26 cellular contexts compared by ENCODE assay signal in genomic region chr10:15460661-15461060, GRCh38.
"Had no signal": no experiment of that assay in that cellular context is flagged by ENCODE, and none has a peak within 500 bp of the region (broad histone marks: within the 10 kb centered on the region; RNA-seq: fewer than 3 reads in every experiment).

No MANE protein-coding gene starts in this region.

- H3K4me3 ChIP-seq: adrenal gland, MG63, SJCRH30 had no signal

- H3K9me3 Mint-ChIP-seq: activated CD4-positive, alpha-beta T cell treated with anti-CD3 and anti-CD28 coated beads, Interleukin-2, amount 10 ng/mL, durations not matched to agents 24 days and 14 days; activated naive CD8-positive, alpha-beta T cell treated with anti-CD3 and anti-CD28 coated beads for 36 hours had no signal

- H3K4me3 Mint-ChIP-seq: activated B cell treated with CpG ODN at 0.5 μM for 24 hours; activated CD4-positive, alpha-beta T cell treated with anti-CD3 and anti-CD28 coated beads, Interleukin-2, amount 10 ng/mL, durations not matched to agents 24 days and 14 days; activated naive CD4-positive, alpha-beta T cell treated with anti-CD3 and anti-CD28 coated beads for 36 hours; activated naive CD8-positive, alpha-beta T cell treated with anti-CD3 and anti-CD28 coated beads for 36 hours; activated T-cell treated with anti-CD3 and anti-CD28 coated beads, Interleukin-2, amount 50 U/mL, for 4 hours; T-helper 17 cell had no signal

- H3K36me3 Mint-ChIP-seq: activated naive CD8-positive, alpha-beta T cell treated with anti-CD3 and anti-CD28 coated beads for 36 hours had no signal

- H3K4me1 ChIP-seq: adrenal gland, SJCRH30 had no signal

- H3K36me3 ChIP-seq: adrenal gland, MG63, SJCRH30 had no signal

- DNase-seq: activated B cell treated with CpG ODN at 0.5 μM for 24 hours; activated CD4-positive, alpha-beta T cell treated with anti-CD3 and anti-CD28 coated beads for 1 hour; activated CD4-positive, alpha-beta T cell treated with anti-CD3 and anti-CD28 coated beads, Interleukin-2, amount 10 ng/mL, durations not matched to agents 24 days and 14 days; activated CD4-positive, alpha-beta T cell treated with anti-CD3 and anti-CD28 coated beads, Interleukin-2, amount 50 U/mL, for 48 hours; activated CD8-positive, alpha-beta memory T cell treated with anti-CD3 and anti-CD28 coated beads for 24 hours; activated effector memory CD4-positive, alpha-beta T cell treated with anti-CD3 and anti-CD28 coated beads, Interleukin-2, amount 50 U/mL, for 16 hours; activated naive CD8-positive, alpha-beta T cell treated with anti-CD3 and anti-CD28 coated beads for 36 hours; activated T-cell treated with anti-CD3 and anti-CD28 coated beads, Interleukin-2, amount 50 U/mL, for 4 hours; cerebellar nuclear complex; NCI-H1092 treated with DMSO at 0.1 percent for 48 hours; NCI-H1417 treated with DMSO at 0.1 percent for 48 hours; NCI-H1694; NCI-H2029; NCI-H345; NCI-H510A treated with DMSO at 0.1 percent for 48 hours; NCI-H69; NK-92 treated with Interleukin-12 subunit alpha and Interleukin-12 subunit beta, amount 100 ng/mL, for 24 hours; Right ventricle myocardium superior; SJCRH30; T-helper 17 cell; T-helper 9 cell had no signal

- H3K9me3 ChIP-seq: adrenal gland, SJCRH30 had no signal

- ATAC-seq: activated T-cell treated with anti-CD3 and anti-CD28 coated beads, Interleukin-2, amount 50 U/mL, for 4 hours; Panc1; T-helper 17 cell had no signal

- H3K27me3 ChIP-seq: MG63, SJCRH30 had no signal

- H3K4me1 Mint-ChIP-seq: activated B cell treated with CpG ODN at 0.5 μM for 24 hours; activated CD4-positive, alpha-beta T cell treated with anti-CD3 and anti-CD28 coated beads, Interleukin-2, amount 10 ng/mL, durations not matched to agents 24 days and 14 days had no signal

- H3K27ac ChIP-seq: RWPE1, SJCRH30 had no signal

- H3K27ac Mint-ChIP-seq: activated B cell treated with CpG ODN at 0.5 μM for 24 hours; activated CD4-positive, alpha-beta T cell treated with anti-CD3 and anti-CD28 coated beads, Interleukin-2, amount 10 ng/mL, durations not matched to agents 24 days and 14 days; activated naive CD4-positive, alpha-beta T cell treated with anti-CD3 and anti-CD28 coated beads for 36 hours; activated naive CD8-positive, alpha-beta T cell treated with anti-CD3 and anti-CD28 coated beads for 36 hours; T-helper 17 cell had no signal
